Comparison of ENCODE assay signal across 9 cellular contexts in genomic region chr20:61364147-61364546, GRCh38.
"Had no signal": no experiment of that assay in that cellular context is flagged by ENCODE, and none has a peak within 500 bp of the region (broad histone marks: within the 10 kb centered on the region; RNA-seq: fewer than 3 reads in every experiment).

No MANE protein-coding gene starts in this region.

- H3K27ac Mint-ChIP-seq: GM23338, H9, HFFc6, IgD-negative memory B cell had no signal

- H3K27me3 Mint-ChIP-seq: IgD-negative memory B cell had no signal

- H3K36me3 Mint-ChIP-seq: IgD-negative memory B cell had no signal

- FAIRE-seq: H1, H54, HepG2 had no signal

- H3K4me1 Mint-ChIP-seq: IgD-negative memory B cell had no signal

- H3K4me3 ChIP-seq: GM23338 had no signal

- ATAC-seq: GM23338, HepG2 had no signal

- DNase-seq: H9, HCEC 1CT, HFFc6, KBM-7 had no signal

- H3K4me3 Mint-ChIP-seq: GM23338, H9, HFFc6 had no signal
